In the genomic region with DNA sequence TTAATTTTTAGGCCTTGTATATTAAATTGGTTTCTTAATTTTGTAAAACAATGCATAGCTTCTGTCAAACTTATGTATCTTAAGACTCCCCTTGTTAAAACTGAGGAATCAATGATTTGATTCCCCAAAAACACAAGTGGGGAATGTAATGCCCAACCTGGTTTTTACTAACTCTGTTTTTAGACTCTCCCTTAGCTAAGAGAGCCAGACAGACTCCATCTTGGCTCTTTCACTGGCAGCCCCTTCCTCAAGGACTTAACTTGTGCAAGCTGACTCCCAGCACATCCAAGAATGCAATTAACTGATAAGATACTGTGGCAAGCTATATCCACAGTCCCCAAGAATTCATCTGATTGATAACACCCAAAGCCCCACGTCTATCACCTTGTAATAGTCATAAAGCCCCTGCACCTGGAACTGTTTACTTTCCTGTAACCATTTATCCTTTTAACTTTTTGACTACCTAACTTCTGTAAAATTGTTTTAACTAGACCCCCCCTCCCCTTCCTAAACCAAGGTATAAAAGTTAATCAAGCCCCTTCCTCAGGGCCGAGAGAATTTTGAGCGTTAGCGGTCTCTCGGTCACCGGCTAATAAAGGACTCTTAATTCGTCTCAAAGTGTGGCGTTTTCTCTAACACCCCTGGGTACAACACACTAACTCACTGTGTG, we compare ENCODE assay signal across 8 cellular contexts. TPM values are rescaled to one million over a fixed set of nuclear protein-coding genes. Genes with fewer than 3 reads are reported as not detected.
DNase-seq lines count a peak whose midpoint lies in the region; ATAC-seq, FAIRE-seq and TF ChIP-seq lines count a peak whose summit lies in the region.
"Not testable (repeated sequence)": the region's sequence is repeated elsewhere in the genome, so short reads cannot be mapped to it uniquely, and the experiment has no call there.

No MANE protein-coding gene starts in this region.

- not testable (repeated sequence) for ATAC-seq in T-helper 17 cell

- peak overlapping the region; percentile 89 for H3K4me2 ChIP-seq in astrocyte (ENCODE audit: low read length)

- TF ChIP-seq CTCF in BE2C (IDR thresholded peaks at IDR 0.05; ENCODE audit: low read depth, low read length); astrocyte (IDR thresholded peaks at IDR 0.05; ENCODE audit: insufficient read depth, low read depth, low read length); kidney epithelial cell (IDR thresholded peaks at IDR 0.05; ENCODE audit: insufficient read depth, low read length, poor library complexity, severe bottlenecking): not testable (repeated sequence)

- H3K4me3 Mint-ChIP-seq in T-helper 17 cell (peak overlapping the region; percentile 88), astrocyte (ENCODE audit: unreplicated experiment) (peak overlapping the region; percentile 92)

- H3K9me3 ChIP-seq in BE2C; HUES6 (ENCODE audit: control insufficient read depth, insufficient read depth, low read depth, low read length); T-helper 17 cell (ENCODE audit: control insufficient read depth, low read length, poor library complexity, severe bottlenecking); astrocyte (ENCODE audit: insufficient read depth, low read depth, low read length); neuron (ENCODE audit: low read length): not testable (repeated sequence)

- not testable (repeated sequence) for H3K79me2 ChIP-seq in astrocyte (ENCODE audit: insufficient read depth, low read length)

- not testable (repeated sequence) for FAIRE-seq in astrocyte (lab: Jason Lieb, UNC)

- H2AFZ ChIP-seq in astrocyte (ENCODE audit: low read depth, low read length) = peak overlapping the region; percentile 86
- H2AFZ ChIP-seq in neuron (ENCODE audit: low read depth, low read length) = peak overlapping the region; percentile 86

- DNase-seq in BE2C; T-helper 17 cell; astrocyte (ENCODE audit: low read depth); epithelial cell of prostate (ENCODE audit: low read depth, low spot score); kidney epithelial cell (ENCODE audit: low read depth); substantia nigra (lab: John Stamatoyannopoulos, UW): not testable (repeated sequence)

- H3K27me3 Mint-ChIP-seq in T-helper 17 cell; astrocyte (ENCODE audit: low read depth, unreplicated experiment): not testable (repeated sequence)

- H3K27ac Mint-ChIP-seq in T-helper 17 cell (peak overlapping the region; percentile 81), astrocyte (ENCODE audit: unreplicated experiment) (peak overlapping the region; percentile 81)

- H3K36me3 Mint-ChIP-seq in T-helper 17 cell (ENCODE audit: low read depth); astrocyte (ENCODE audit: low read depth, unreplicated experiment): not testable (repeated sequence)

- H3K4me1 Mint-ChIP-seq in T-helper 17 cell = peaks cover 12% of the 10 kb centered on the region
- not testable (repeated sequence) for H3K4me1 Mint-ChIP-seq in astrocyte (ENCODE audit: low read depth, unreplicated experiment)

- H3K27ac ChIP-seq in HUES6 (ENCODE audit: low read depth, low read length) = peak overlapping the region; percentile 92
- H3K27ac ChIP-seq in astrocyte (ENCODE audit: low read depth, low read length) = peak overlapping the region; percentile 60
- peak overlapping the region; percentile 81 for H3K27ac ChIP-seq in epithelial cell of prostate
- H3K27ac ChIP-seq in substantia nigra (ENCODE audit: low read depth, low read length, poor library complexity, severe bottlenecking) = peak overlapping the region; percentile 30

- not testable (repeated sequence) for H3K36me3 ChIP-seq in BE2C; HUES6 (ENCODE audit: control insufficient read depth, insufficient read depth, low read length); astrocyte (ENCODE audit: insufficient read depth, low read length); kidney epithelial cell (ENCODE audit: control insufficient read depth, insufficient read depth, low read length)
- H3K36me3 ChIP-seq in neuron (ENCODE audit: insufficient read depth, low read length) = peaks cover 12% of the 10 kb centered on the region

- not testable (repeated sequence) for H3K27me3 ChIP-seq in BE2C; HUES6 (ENCODE audit: control insufficient read depth, insufficient read depth, low read length); astrocyte (ENCODE audit: insufficient read depth, low read length); kidney epithelial cell (ENCODE audit: control insufficient read depth, insufficient read depth, low read length); neuron (ENCODE audit: insufficient read depth, low read length)

- H3K9me3 Mint-ChIP-seq in astrocyte (ENCODE audit: unreplicated experiment) = not testable (repeated sequence)

- H4K20me1 ChIP-seq in astrocyte (ENCODE audit: insufficient read depth, low read length) = not testable (repeated sequence)

- H3K4me3 ChIP-seq in BE2C (ENCODE audit: low read depth, low read length) (peak overlapping the region; percentile 77), HUES6 (ENCODE audit: low read depth, low read length) (peak overlapping the region; percentile 77), astrocyte (ENCODE audit: insufficient read depth, low read depth, low read length) (peak overlapping the region; percentile 83), kidney epithelial cell (ENCODE audit: low read depth, low read length) (peak overlapping the region; percentile 79), neuron (ENCODE audit: low read length) (peak overlapping the region; percentile 94)

- not testable (repeated sequence) for H3K4me1 ChIP-seq in BE2C; astrocyte (ENCODE audit: insufficient read depth, low read length); neuron (ENCODE audit: insufficient read depth, low read length)
- H3K4me1 ChIP-seq in HUES6 (ENCODE audit: control insufficient read depth, insufficient read depth, low read length) = peaks cover 42% of the 10 kb centered on the region

- H3K9ac ChIP-seq in HUES6 (ENCODE audit: low read length) (peak overlapping the region; percentile 89), astrocyte (ENCODE audit: low read length) (peak overlapping the region; percentile 88)

RNA-seq across cellular contexts. Expression of a gene that starts 0.8 kb away (rescaled TPM):
- 14.9 TPM for polyA plus RNA-seq in BE2C (2012; ENCODE audit: insufficient read depth, insufficient read length, low read depth)
- total RNA-seq in T-helper 17 cell (1 to 10 TPM; 1.9 to 3.6 TPM), astrocyte (3.7 and 4.8 TPM in 2 replicates), kidney epithelial cell (5.9 and 6.0 TPM in 2 replicates)

Comparison
In these comparisons a context has a peak if more than half of its experiments do, and no peak if none do; other contexts are left out.
1. H3K27ac ChIP-seq: peak in every context shown above with its lines; median percentile 92 in HUES6; 81 in epithelial cell of prostate; 60 in astrocyte; 30 in substantia nigra.